Comparison of ENCODE assay signal across 26 cellular contexts in genomic region chr2:228040995-228041394, GRCh38.
"Had no signal": no experiment of that assay in that cellular context is flagged by ENCODE, and none has a peak within 500 bp of the region (broad histone marks: within the 10 kb centered on the region; RNA-seq: fewer than 3 reads in every experiment).

No MANE protein-coding gene starts in this region.

- H3K4me3 ChIP-seq: stomach, suprapubic skin, testis, thoracic aorta, thyroid gland, tibial artery, tibial nerve, transverse colon, upper lobe of left lung, upper lobe of right lung, uterus, vagina had no signal

- H3K9me3 ChIP-seq: stomach, suprapubic skin, testis, thoracic aorta, thyroid gland, tibial artery, tibial nerve, transverse colon, upper lobe of left lung, upper lobe of right lung, uterus, vagina had no signal

- ATAC-seq: stimulated activated memory B cell treated with anti-CD40 and anti-IgM and Interleukin-4, amounts not matched to agents 10 μg/mL and 1 μg/mL and 100 μg/mL, for 72 hours; stimulated activated naive B cell treated with anti-CD40 and anti-IgM and Interleukin-4, amounts not matched to agents 10 μg/mL and 1 μg/mL and 100 μg/mL, for 72 hours; stimulated activated naive CD8-positive, alpha-beta T cell treated with anti-CD3 and anti-CD28 coated beads, Interleukin-15, amount 100 ng/mL, for 72 hours; stimulated activated naive CD8-positive, alpha-beta T cell treated with anti-CD3 and anti-CD28 coated beads, Interleukin-15, Interleukin-2, amounts not matched to agents 100 U/mL and 50 U/mL, for 24 hours; upper lobe of right lung had no signal

- H3K4me1 ChIP-seq: stomach, suprapubic skin, testis, thyroid gland, tibial artery, tibial nerve, transverse colon, upper lobe of left lung, upper lobe of right lung, uterus, vagina had no signal

- DNase-seq: stimulated activated CD4-positive, alpha-beta T cell treated with anti-CD3 and anti-CD28 coated beads, Interleukin-2, amount 100 ng/mL, for 48 hours; stimulated activated CD4-positive, alpha-beta T cell treated with anti-CD3 and anti-CD28 coated beads, Interleukin-4, amount 100 ng/mL, for 1 hour; stimulated activated CD4-positive, alpha-beta T cell treated with anti-CD3 and anti-CD28 coated beads, Interleukin-4, amount 100 ng/mL, for 24 hours; stimulated activated CD4-positive, alpha-beta T cell treated with anti-CD3 and anti-CD28 coated beads, Interleukin-4, amount 100 ng/mL, for 4 hours; stimulated activated CD8-positive, alpha-beta memory T cell treated with anti-CD3 and anti-CD28 coated beads, Interleukin-4, amount 100 ng/mL, for 48 hours; stimulated activated naive B cell treated with anti-CD40 and anti-IgM and Interleukin-4, amounts not matched to agents 10 μg/mL and 1 μg/mL and 100 μg/mL, for 72 hours; stimulated activated naive CD4-positive, alpha-beta T cell; stimulated activated naive CD4-positive, alpha-beta T cell treated with Interleukin-2 at 50 U/mL for 16 hours; stimulated activated naive CD8-positive, alpha-beta T cell treated with anti-CD3 and anti-CD28 coated beads, Interleukin-15, amount 100 ng/mL, for 72 hours; stimulated activated naive CD8-positive, alpha-beta T cell treated with anti-CD3 and anti-CD28 coated beads, Interleukin-15, Interleukin-2, amounts not matched to agents 100 U/mL and 50 U/mL, for 24 hours; stomach; substantia nigra; testis; thyroid gland; tibial artery; transverse colon; trophoblast cell; upper lobe of left lung; upper lobe of right lung; uterus had no signal

- H3K27ac ChIP-seq: stomach, suprapubic skin, testis, thoracic aorta, thyroid gland, tibial artery, tibial nerve, transverse colon, upper lobe of left lung, upper lobe of right lung, uterus, vagina had no signal

- H3K36me3 ChIP-seq: stomach, suprapubic skin, thoracic aorta, thyroid gland, tibial artery, tibial nerve, transverse colon, upper lobe of left lung, upper lobe of right lung, uterus, vagina had no signal

- H3K27me3 ChIP-seq: stomach, suprapubic skin, testis, thyroid gland, tibial artery, tibial nerve, transverse colon, upper lobe of left lung, upper lobe of right lung, uterus, vagina had no signal

- FAIRE-seq: urothelium cell line had no signal
